ENCODE assay signal across 8 cellular contexts in the genomic region with DNA sequence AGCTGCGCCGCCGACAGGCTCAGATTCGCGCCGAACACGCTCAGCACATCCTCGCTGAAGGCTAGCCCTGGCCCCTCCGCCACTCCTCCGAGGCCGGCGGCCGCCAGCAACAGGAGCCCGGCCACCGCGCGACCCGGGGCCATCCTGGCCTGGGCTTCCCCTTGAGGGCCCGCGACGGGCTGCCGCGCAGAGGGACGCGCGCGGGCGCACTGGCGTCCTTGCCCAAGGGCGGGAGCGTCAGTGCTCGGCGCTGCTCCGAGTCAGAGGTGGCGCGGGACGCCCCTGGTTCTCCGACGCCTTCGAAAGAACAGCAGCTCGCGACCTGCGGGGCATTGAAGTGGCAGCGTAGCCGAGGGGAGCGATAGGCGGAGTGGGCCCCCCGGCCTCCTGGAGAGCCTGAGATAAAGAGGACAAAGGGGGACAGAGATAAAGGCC. TPM values are rescaled to one million over a fixed set of nuclear protein-coding genes. Genes with fewer than 3 reads are reported as not detected.
DNase-seq lines count a peak whose midpoint lies in the region; ATAC-seq and TF ChIP-seq lines count a peak whose summit lies in the region.

No MANE protein-coding gene starts in this region.

- WGBS in lung, 2 donors = 0% methylated on average over 44 to 48 of the region's 48 CpGs

- H3K27ac ChIP-seq in HCT116 (ENCODE audit: low read depth, low read length) = peak overlapping the region; percentile 57; the same call in 1 of the 2 replicates
- H3K27ac ChIP-seq in MM.1S (ENCODE audit: low read length) = peak overlapping the region; percentile 92
- peak overlapping the region; percentile 9 to 94 for H3K27ac ChIP-seq in lung (ENCODE audit: low read depth in 1 of 2, low read length in 1 of 2)

- TF ChIP-seq POLR2A in HCT116 (IDR thresholded peaks at IDR 0.05; ENCODE audit: borderline replicate concordance, extremely low read depth, insufficient read depth, insufficient read length) = no peak

- RAD21 ChIA-PET in HCT116 (lab: Charles Lee; ENCODE audit: low non-redundant PET in 1 of 2, low total read pairs in 2 of 2, uncharacterized antibody in 2 of 2, unreplicated experiment in 2 of 2) = no interaction called here

- CTCF ChIA-PET in HCT116 (lab: Charles Lee) = interaction anchor here (0.8 kb wide), 1 partner anchor 86 kb away, joined by 3 read pairs; no protein-coding TSS in a partner anchor

- intact Hi-C loops in HCT116 (cut with micrococcal nuclease) = loop anchor here (1.0 kb wide), 1 partner anchor 87 kb away; no protein-coding TSS in a partner anchor

- peaks cover 3 to 25% of the 10 kb centered on the region in 2 experiments; a peak in 3 of 4 replicates for H3K4me1 ChIP-seq in HCT116 (ENCODE audit: control insufficient read depth in 1 of 2, insufficient read depth in 2 of 2, low read length in 2 of 2)
- peaks cover 25% of the 10 kb centered on the region; the same call in 1 of the 2 replicates for H3K4me1 ChIP-seq in MM.1S (ENCODE audit: low read length)
- peaks cover 0 to 3% of the 10 kb centered on the region in 2 donors for H3K4me1 ChIP-seq in lung (ENCODE audit: control insufficient read depth in 2 of 2, insufficient read depth in 2 of 2, low read length in 2 of 2)

- H3K4me2 ChIP-seq in HCT116 (ENCODE audit: low read length) (peak overlapping the region; percentile 97), MM.1S (ENCODE audit: low read depth, low read length) (peak overlapping the region; percentile 79)

- H4K20me1 ChIP-seq in HCT116 (ENCODE audit: insufficient read depth) (no peaks in the 10 kb centered on the region), MM.1S (ENCODE audit: insufficient read depth, low read length) (no peaks in the 10 kb centered on the region)

- no peaks in the 10 kb centered on the region for H3K9me3 ChIP-seq in HCT116 (ENCODE audit: control insufficient read depth in 1 of 2, insufficient read depth in 1 of 2, low read depth in 1 of 2, low read length in 2 of 2)
- H3K9me3 ChIP-seq in MM.1S (replicated peaks; ENCODE audit: insufficient read depth, low read length) = no peaks in the 10 kb centered on the region
- no peaks in the 10 kb centered on the region for H3K9me3 ChIP-seq in lung (ENCODE audit: control insufficient read depth in 2 of 2, insufficient read depth in 1 of 2, low read length in 1 of 2)

- peak overlapping the region; percentile 59 to 65 for H3K4me3 ChIP-seq in HCT116 (replicated peaks in 1 of 2; ENCODE audit: low read depth in 1 of 2, low read length in 2 of 2)
- H3K4me3 ChIP-seq in MM.1S (ENCODE audit: low read length) = peak overlapping the region; percentile 78
- H3K4me3 ChIP-seq in lung = peak overlapping the region; percentile 54

- TF ChIP-seq RAD21 in HCT116 (IDR thresholded peaks at IDR 0.05; ENCODE audit: low read depth) = no peak

- BruUV-seq in HCT116 (replicated peaks; lab: Mats Ljungman, UMichigan) = no TSS peak

- peaks cover 25% of the 10 kb centered on the region for H3F3A ChIP-seq in MM.1S (ENCODE audit: insufficient read depth, low read length)

- H3K9ac ChIP-seq in HCT116 (ENCODE audit: low read length) (peak overlapping the region; percentile 59), MM.1S (ENCODE audit: low read length) (peak overlapping the region; percentile 77)

- DNase-seq in GM13977 (ENCODE audit: low spot score) (peak; percentile 75), HCT116 (ENCODE audit: low read depth, low spot score) (peak; percentile 10), MM.1S (peak; percentile 79), dermis microvascular lymphatic vessel endothelial cell (ENCODE audit: low read depth in 2 of 2) (peak; percentile 4 to 48), lung (ENCODE audit: low spot score) (peak; percentile 76), SW480 (ENCODE audit: low spot score) (no peak)
- DNase-seq in activated CD4-positive, alpha-beta T cell treated with anti-CD3 and anti-CD28 coated beads for 48 hours = peak; percentile 82
- DNase-seq in stimulated activated CD8-positive, alpha-beta memory T cell treated with anti-CD3 and anti-CD28 coated beads, Interleukin-12 subunit alpha, Interleukin-12 subunit beta, amount 100 ng/mL, for 1 hour (ENCODE audit: low read depth) = peak; percentile 45

- H3K79me2 ChIP-seq in HCT116 (ENCODE audit: insufficient read depth, low read length) (no peaks in the 10 kb centered on the region), MM.1S (ENCODE audit: low read length) (peaks cover 46% of the 10 kb centered on the region)

- TF ChIP-seq CTCF in GM13977 (IDR thresholded peaks at IDR 0.05; ENCODE audit: extremely low read depth, insufficient read depth, missing control alignments) (no peak), HCT116 (IDR thresholded peaks at IDR 0.05 in 2 of 3, conservative IDR thresholded peaks at IDR 0.05 in 1 of 3; ENCODE audit: borderline replicate concordance in 1 of 3, insufficient read depth in 1 of 3, low read depth in 2 of 3, low read length in 2 of 3) (no peak), MM.1S (IDR thresholded peaks at IDR 0.05; ENCODE audit: low read length) (no peak), lung (IDR thresholded peaks at IDR 0.05; ENCODE audit: control extremely low read depth, extremely low read depth) (no peak)

- in situ Hi-C loops in GM13977 (cut with MboI; ENCODE audit: low pct_unique_long_range_greater_than_20kb, low sequenced_read_pairs, unreplicated experiment) = no loop called here

- H3K36me3 ChIP-seq in HCT116 (ENCODE audit: control insufficient read depth in 1 of 2, insufficient read depth in 2 of 2, low read length in 2 of 2) = no peaks in the 10 kb centered on the region
- H3K36me3 ChIP-seq in MM.1S (replicated peaks; ENCODE audit: insufficient read depth, low read length) = no peaks in the 10 kb centered on the region
- no peaks in the 10 kb centered on the region for H3K36me3 ChIP-seq in lung (ENCODE audit: control insufficient read depth in 2 of 2, insufficient read depth in 2 of 2, low read length in 2 of 2)

- H3K27me3 ChIP-seq in HCT116 (ENCODE audit: insufficient read depth, low read length) (no peaks in the 10 kb centered on the region), MM.1S (replicated peaks; ENCODE audit: insufficient read depth, low read length) (no peaks in the 10 kb centered on the region), lung (ENCODE audit: control insufficient read depth, insufficient read depth) (no peaks in the 10 kb centered on the region)

- POLR2A ChIA-PET in HCT116 (lab: Charles Lee) = no interaction called here

- H2AFZ ChIP-seq in HCT116 (ENCODE audit: low read depth, low read length, poor library complexity, severe bottlenecking) (peak overlapping the region; percentile 95), MM.1S (ENCODE audit: low read length) (peak overlapping the region; percentile 83)

- ATAC-seq in HCT116 (peak; percentile 79), lung (ENCODE audit: insufficient read depth, low FRiP score) (peak; percentile 63)

- H3K9me2 ChIP-seq in HCT116 (ENCODE audit: insufficient read depth) = no peaks in the 10 kb centered on the region
- H3K9me2 ChIP-seq in MM.1S (replicated peaks; ENCODE audit: insufficient read depth, low read length) = no peaks in the 10 kb centered on the region

TF ChIP-seq in HCT116, 20 proteins besides CTCF, POLR2A, EP300 and RAD21 (continues in another document):
- TF ChIP-seq JUND (IDR thresholded peaks at IDR 0.05) (no peak), SIN3A (IDR thresholded peaks at IDR 0.05; ENCODE audit: low read depth) (peak; percentile 58; the same call in 1 of the 2 replicates), EGR1 (IDR thresholded peaks at IDR 0.05; ENCODE audit: low read depth) (no peak; the same call in 1 of the 2 replicates), TCF7L2 (IDR thresholded peaks at IDR 0.05; ENCODE audit: borderline replicate concordance, extremely low read depth, insufficient read depth, insufficient read length) (no peak)
- TF ChIP-seq, protein P1, sequence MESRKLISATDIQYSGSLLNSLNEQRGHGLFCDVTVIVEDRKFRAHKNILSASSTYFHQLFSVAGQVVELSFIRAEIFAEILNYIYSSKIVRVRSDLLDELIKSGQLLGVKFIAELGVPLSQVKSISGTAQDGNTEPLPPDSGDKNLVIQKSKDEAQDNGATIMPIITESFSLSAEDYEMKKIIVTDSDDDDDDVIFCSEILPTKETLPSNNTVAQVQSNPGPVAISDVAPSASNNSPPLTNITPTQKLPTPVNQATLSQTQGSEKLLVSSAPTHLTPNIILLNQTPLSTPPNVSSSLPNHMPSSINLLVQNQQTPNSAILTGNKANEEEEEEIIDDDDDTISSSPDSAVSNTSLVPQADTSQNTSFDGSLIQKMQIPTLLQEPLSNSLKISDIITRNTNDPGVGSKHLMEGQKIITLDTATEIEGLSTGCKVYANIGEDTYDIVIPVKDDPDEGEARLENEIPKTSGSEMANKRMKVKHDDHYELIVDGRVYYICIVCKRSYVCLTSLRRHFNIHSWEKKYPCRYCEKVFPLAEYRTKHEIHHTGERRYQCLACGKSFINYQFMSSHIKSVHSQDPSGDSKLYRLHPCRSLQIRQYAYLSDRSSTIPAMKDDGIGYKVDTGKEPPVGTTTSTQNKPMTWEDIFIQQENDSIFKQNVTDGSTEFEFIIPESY (IDR thresholded peaks at IDR 0.05; ENCODE audit: extremely low read depth, insufficient replicate concordance, low read length) = no peak
- TF ChIP-seq, protein P2, sequence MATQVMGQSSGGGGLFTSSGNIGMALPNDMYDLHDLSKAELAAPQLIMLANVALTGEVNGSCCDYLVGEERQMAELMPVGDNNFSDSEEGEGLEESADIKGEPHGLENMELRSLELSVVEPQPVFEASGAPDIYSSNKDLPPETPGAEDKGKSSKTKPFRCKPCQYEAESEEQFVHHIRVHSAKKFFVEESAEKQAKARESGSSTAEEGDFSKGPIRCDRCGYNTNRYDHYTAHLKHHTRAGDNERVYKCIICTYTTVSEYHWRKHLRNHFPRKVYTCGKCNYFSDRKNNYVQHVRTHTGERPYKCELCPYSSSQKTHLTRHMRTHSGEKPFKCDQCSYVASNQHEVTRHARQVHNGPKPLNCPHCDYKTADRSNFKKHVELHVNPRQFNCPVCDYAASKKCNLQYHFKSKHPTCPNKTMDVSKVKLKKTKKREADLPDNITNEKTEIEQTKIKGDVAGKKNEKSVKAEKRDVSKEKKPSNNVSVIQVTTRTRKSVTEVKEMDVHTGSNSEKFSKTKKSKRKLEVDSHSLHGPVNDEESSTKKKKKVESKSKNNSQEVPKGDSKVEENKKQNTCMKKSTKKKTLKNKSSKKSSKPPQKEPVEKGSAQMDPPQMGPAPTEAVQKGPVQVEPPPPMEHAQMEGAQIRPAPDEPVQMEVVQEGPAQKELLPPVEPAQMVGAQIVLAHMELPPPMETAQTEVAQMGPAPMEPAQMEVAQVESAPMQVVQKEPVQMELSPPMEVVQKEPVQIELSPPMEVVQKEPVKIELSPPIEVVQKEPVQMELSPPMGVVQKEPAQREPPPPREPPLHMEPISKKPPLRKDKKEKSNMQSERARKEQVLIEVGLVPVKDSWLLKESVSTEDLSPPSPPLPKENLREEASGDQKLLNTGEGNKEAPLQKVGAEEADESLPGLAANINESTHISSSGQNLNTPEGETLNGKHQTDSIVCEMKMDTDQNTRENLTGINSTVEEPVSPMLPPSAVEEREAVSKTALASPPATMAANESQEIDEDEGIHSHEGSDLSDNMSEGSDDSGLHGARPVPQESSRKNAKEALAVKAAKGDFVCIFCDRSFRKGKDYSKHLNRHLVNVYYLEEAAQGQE (IDR thresholded peaks at IDR 0.05; ENCODE audit: low read depth) = no peak

RNA-seq across cellular contexts. Expression of gene SLC39A8, which starts 0.7 kb away (rescaled TPM):
- 13.2 TPM for total RNA-seq in HCT116 (2021; ENCODE audit: unreplicated experiment)
- 4.8 and 7.6 TPM in 2 replicates for polyA plus RNA-seq in HCT116 (2012)
- 3.9 and 6.2 TPM in 2 replicates for total RNA-seq in dermis microvascular lymphatic vessel endothelial cell
- total RNA-seq in lung = 100 to 1,000 TPM; 184 to 285 TPM
- 100 to 1,000 TPM; 179 to 314 TPM for polyA plus RNA-seq in lung

Comparison
In these comparisons a context has a peak if more than half of its experiments do, and no peak if none do; other contexts are left out.
1. RNA of gene SLC39A8, which starts 0.7 kb away (total RNA-seq): 184 to 285 TPM in lung; 13.2 TPM in HCT116 (single experiment) and 3.9 to 6.2 TPM in dermis microvascular lymphatic vessel endothelial cell; every median in the first group is over 10 times any median in the second.
2. Peak in every context shown above with its lines, with median percentiles within 50 percentile points of each other: H3K27ac ChIP-seq and H3K4me3 ChIP-seq.